Comparison of ENCODE assay signal across 25 cellular contexts in the genomic region with DNA sequence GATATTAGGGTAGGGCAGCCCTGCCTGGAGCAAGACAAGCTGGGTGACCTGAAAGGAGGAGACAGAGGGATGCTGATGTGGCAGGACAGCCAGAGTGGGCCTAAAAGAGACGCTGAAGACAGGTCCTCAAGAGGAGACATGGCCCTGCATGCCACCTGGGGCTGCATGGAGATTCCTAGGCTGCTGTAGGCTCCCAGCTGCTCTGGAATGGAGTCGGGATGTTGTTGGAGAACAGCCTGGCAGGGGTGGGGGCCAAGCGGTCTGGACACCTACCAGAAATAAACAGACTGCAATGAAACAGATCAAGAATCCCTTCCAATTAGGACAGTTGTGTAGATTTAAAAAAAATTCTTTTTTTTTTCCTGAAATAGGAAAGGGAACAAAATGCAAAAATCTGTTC.
"Had no signal": no experiment of that assay in that cellular context is flagged by ENCODE, and none has a peak within 500 bp of the region (broad histone marks: within the 10 kb centered on the region; RNA-seq: fewer than 3 reads in every experiment).

No MANE protein-coding gene starts in this region.

- DNase-seq: dermis blood vessel endothelial cell; effector CD4-positive, alpha-beta T cell; effector memory CD4-positive, alpha-beta T cell; esophagus squamous epithelium; foreskin fibroblast; foreskin melanocyte; gastrocnemius medialis; heart left ventricle; hypothalamus; immature natural killer cell; kidney; kidney glomerular epithelial cell; left colon; left ventricle myocardium inferior; lower lobe of right lung; mesenchymal stem cell; mucosa of descending colon; naive B cell had no signal

- FAIRE-seq: colon, endothelial cell of umbilical vein, islet of Langerhans, kidney had no signal

- H3K4me2 ChIP-seq: hepatocyte had no signal

- H3K9me3 ChIP-seq: esophagus squamous epithelium, gastrocnemius medialis, left ventricle myocardium inferior, lower lobe of right lung, mucosa of descending colon had no signal

- H3K4me1 ChIP-seq: esophagus squamous epithelium, gastrocnemius medialis, left ventricle myocardium inferior, lower lobe of right lung had no signal

- H3K27ac ChIP-seq: coronary artery, esophagus squamous epithelium, gastrocnemius medialis, heart left ventricle, hepatocyte, left ventricle myocardium inferior, lower lobe of right lung had no signal

- ATAC-seq: gastrocnemius medialis, heart left ventricle, left lobe of liver, lower lobe of right lung had no signal

- H3K4me3 ChIP-seq: coronary artery, dorsolateral prefrontal cortex, esophagus squamous epithelium, gastrocnemius medialis, heart left ventricle, hepatocyte, left ventricle myocardium inferior, lower lobe of right lung, mucosa of descending colon had no signal

- H2AFZ ChIP-seq: hepatocyte had no signal

- H3K27me3 ChIP-seq: dorsolateral prefrontal cortex, gastrocnemius medialis, heart left ventricle, hepatocyte had no signal

- H3K79me2 ChIP-seq: hepatocyte had no signal

- H3K36me3 ChIP-seq: esophagus squamous epithelium, gastrocnemius medialis, heart left ventricle, left ventricle myocardium inferior, lower lobe of right lung had no signal
